14 cellular contexts compared by ENCODE assay signal in genomic region chr10:17607060-17607459, GRCh38. TPM values are rescaled to one million over a fixed set of nuclear protein-coding genes. Genes with fewer than 3 reads are reported as not detected.
DNase-seq lines count a peak whose midpoint lies in the region; ATAC-seq, FAIRE-seq and TF ChIP-seq lines count a peak whose summit lies in the region.
"Had no signal": no experiment of that assay in that cellular context is flagged by ENCODE, and none has a peak within 500 bp of the region (broad histone marks: within the 10 kb centered on the region; RNA-seq: fewer than 3 reads in every experiment).

No MANE protein-coding gene starts in this region.

- H3K27ac ChIP-seq in BLaER1 (peak overlapping the region; percentile 31; the same call in 1 of the 2 replicates), K562 (ENCODE audit: extremely low read depth, low read depth, low read length) (no peak overlapping the region), esophagus muscularis mucosa (replicated peaks in 1 of 4) (no peak overlapping the region)
- H3K27ac ChIP-seq: A549 had no signal

- H4K20me1 ChIP-seq in BLaER1 (no peaks in the 10 kb centered on the region), Loucy (ENCODE audit: insufficient read depth, low read length, poor library complexity, severe bottlenecking) (no peaks in the 10 kb centered on the region), K562 (replicated peaks; ENCODE audit: control insufficient read depth, insufficient read depth, low read length) (no peaks in the 10 kb centered on the region)

- no peak for TF ChIP-seq RAD21 in K562 (CRISPR knock-in tag; conservative IDR thresholded peaks at IDR 0.05 in 1 of 2, IDR thresholded peaks at IDR 0.05 in 1 of 2)

- TF ChIP-seq EP300 in K562 (IDR thresholded peaks at IDR 0.05; ENCODE audit: low read length), result no peak
- no peak for TF ChIP-seq EP300 in esophagus muscularis mucosa (IDR thresholded peaks at IDR 0.05)

- in situ Hi-C loops in GM13977 (cut with MboI; ENCODE audit: low pct_unique_long_range_greater_than_20kb, low sequenced_read_pairs, unreplicated experiment), result loop anchor here (25.0 kb wide), 2 partner anchors 505 to 630 kb away; no protein-coding TSS in a partner anchor
- in situ Hi-C loops in K562 (cut with MboI), result loop anchor here (5.0 to 25.0 kb wide), 6 partner anchors 135 to 772 kb away; no protein-coding TSS in a partner anchor

- no peaks in the 10 kb centered on the region for H3K36me3 Mint-ChIP-seq in stimulated activated naive B cell treated with anti-CD40 and anti-IgM and Interleukin-4, amounts not matched to agents 10 μg/mL and 1 μg/mL and 100 μg/mL, for 72 hours
- H3K36me3 Mint-ChIP-seq: CD4-positive, alpha-beta memory T cell had no signal

- H3K27ac Mint-ChIP-seq in stimulated activated naive B cell treated with anti-CD40 and anti-IgM and Interleukin-4, amounts not matched to agents 10 μg/mL and 1 μg/mL and 100 μg/mL, for 72 hours, result no peak overlapping the region

- TF ChIP-seq POLR2A in K562 (conservative IDR thresholded peaks at IDR 0.05), result no peak
- TF ChIP-seq POLR2A in esophagus muscularis mucosa (IDR thresholded peaks at IDR 0.05; ENCODE audit: low read depth), result no peak

- H3K4me2 ChIP-seq in BLaER1, result peak overlapping the region; percentile 76
- H3K4me2 ChIP-seq in Loucy (ENCODE audit: low read depth, low read length, poor library complexity, severe bottlenecking), result peak overlapping the region; percentile 21
- no peak overlapping the region for H3K4me2 ChIP-seq in K562 (ENCODE audit: insufficient read depth, low read length)

- H2AFZ ChIP-seq in Loucy (ENCODE audit: low read length) (no peak overlapping the region), K562 (ENCODE audit: low read depth, low read length) (peak overlapping the region; percentile 41; the same call in 1 of the 2 replicates)

- peaks cover 68% of the 10 kb centered on the region for H3K4me1 ChIP-seq in BLaER1
- no peaks in the 10 kb centered on the region for H3K4me1 ChIP-seq in Loucy (ENCODE audit: insufficient read depth, low read length, poor library complexity, severe bottlenecking)
- H3K4me1 ChIP-seq in K562 (replicated peaks in 1 of 2; ENCODE audit: control insufficient read depth in 2 of 2, insufficient read depth in 2 of 2, low read length in 2 of 2), result peaks cover 0 to 2% of the 10 kb centered on the region in 2 experiments; a peak in 2 of 5 replicates
- H3K4me1 ChIP-seq in esophagus muscularis mucosa, result peaks cover 6 to 21% (median 19%) of the 10 kb centered on the region in 4 donors
- H3K4me1 ChIP-seq: A549 had no signal

- WGBS in K562 (ENCODE audit: insufficient coverage, low coverage, missing lambda C conversion rate), result 18% methylated on average over 2 of the region's 2 CpGs
- 49% methylated on average over 2 of the region's 2 CpGs for WGBS in esophagus muscularis mucosa

- H3K4me3 ChIP-seq in BLaER1, result no peak overlapping the region
- no peak overlapping the region for H3K4me3 ChIP-seq in Loucy (ENCODE audit: low read length, poor library complexity, severe bottlenecking)
- no peak overlapping the region for H3K4me3 ChIP-seq in K562
- H3K4me3 ChIP-seq in esophagus muscularis mucosa, result no peak overlapping the region
- H3K4me3 ChIP-seq: A549, MG63 had no signal

- H3K9me3 Mint-ChIP-seq in stimulated activated naive B cell treated with anti-CD40 and anti-IgM and Interleukin-4, amounts not matched to agents 10 μg/mL and 1 μg/mL and 100 μg/mL, for 72 hours, result no peaks in the 10 kb centered on the region
- H3K9me3 Mint-ChIP-seq: CD4-positive, alpha-beta memory T cell had no signal

- ATAC-seq in K562, result peak; percentile 77
- no peak for ATAC-seq in stimulated activated naive B cell treated with anti-CD40 and anti-IgM and Interleukin-4, amounts not matched to agents 10 μg/mL and 1 μg/mL and 100 μg/mL, for 72 hours (replicated peaks)

- no peaks in the 10 kb centered on the region for H3K9me1 ChIP-seq in K562 (ENCODE audit: control insufficient read depth, insufficient read depth, low read length)

- intact Hi-C loops in K562 (cut with micrococcal nuclease), result loop anchor here (1.0 to 10.0 kb wide), 5 partner anchors 135 to 610 kb away; no protein-coding TSS in a partner anchor
- intact Hi-C loops in esophagus muscularis mucosa (cut with DNase I), result loop anchor here (2.0 to 5.0 kb wide), 2 partner anchors 35 to 134 kb away; partner anchors contain the start of gene STAM

- peaks cover 0 to 1% of the 10 kb centered on the region in 2 donors for H3K4me1 Mint-ChIP-seq in stimulated activated naive B cell treated with anti-CD40 and anti-IgM and Interleukin-4, amounts not matched to agents 10 μg/mL and 1 μg/mL and 100 μg/mL, for 72 hours

- H3K9me2 ChIP-seq in Loucy (replicated peaks; ENCODE audit: low read depth, low read length), result no peaks in the 10 kb centered on the region

- peaks cover 64% of the 10 kb centered on the region for H3K36me3 ChIP-seq in BLaER1
- H3K36me3 ChIP-seq in Loucy (ENCODE audit: insufficient read depth, low read length), result no peaks in the 10 kb centered on the region
- H3K36me3 ChIP-seq in K562 (ENCODE audit: control insufficient read depth, insufficient read depth, low read length), result no peaks in the 10 kb centered on the region
- peaks cover 0 to 14% (median under 1%) of the 10 kb centered on the region in 4 donors for H3K36me3 ChIP-seq in esophagus muscularis mucosa

- TF ChIP-seq CTCF in GM13977 (IDR thresholded peaks at IDR 0.05; ENCODE audit: extremely low read depth, insufficient read depth, missing control alignments), result peak; percentile 6
- TF ChIP-seq CTCF in Loucy (conservative IDR thresholded peaks at IDR 0.05; ENCODE audit: low read length), result no peak
- TF ChIP-seq CTCF in K562 (IDR thresholded peaks at IDR 0.05 in 2 of 3, conservative IDR thresholded peaks at IDR 0.05 in 1 of 3; ENCODE audit: insufficient read depth in 2 of 3, low read depth in 1 of 3, low read length in 3 of 3), result no peak
- TF ChIP-seq CTCF in esophagus muscularis mucosa (IDR thresholded peaks at IDR 0.05), result no peak

- H3K9me3 ChIP-seq in BLaER1, result no peaks in the 10 kb centered on the region
- no peaks in the 10 kb centered on the region for H3K9me3 ChIP-seq in Loucy (ENCODE audit: insufficient read depth, low read depth, low read length)
- no peaks in the 10 kb centered on the region for H3K9me3 ChIP-seq in K562 (replicated peaks; ENCODE audit: control insufficient read depth, insufficient read depth, low read depth, low read length)
- H3K9me3 ChIP-seq in esophagus muscularis mucosa, result no peaks in the 10 kb centered on the region
- H3K9me3 ChIP-seq: A549, MG63 had no signal

- no TSS peak for BruUV-seq in K562 (replicated peaks; lab: Mats Ljungman, UMichigan)

- CTCF ChIA-PET in K562 (lab: Yijun Ruan, JAX; ENCODE audit: low intra/inter-chr PET ratio), result interaction anchor here (1.2 to 2.1 kb wide), 4 partner anchors 136 to 496 kb away, joined by 5 to 10 read pairs (median 7); no protein-coding TSS in a partner anchor

- no peaks in the 10 kb centered on the region for H3F3A ChIP-seq in Loucy (ENCODE audit: low read depth)

- H3K27me3 ChIP-seq in BLaER1, result no peaks in the 10 kb centered on the region
- H3K27me3 ChIP-seq in Loucy (ENCODE audit: insufficient read depth, low read length, poor library complexity, severe bottlenecking), result no peaks in the 10 kb centered on the region
- no peaks in the 10 kb centered on the region for H3K27me3 ChIP-seq in K562 (ENCODE audit: control insufficient read depth in 2 of 2, insufficient read depth in 2 of 2, low read length in 2 of 2)
- no peaks in the 10 kb centered on the region for H3K27me3 ChIP-seq in esophagus muscularis mucosa
- H3K27me3 ChIP-seq: MG63 had no signal

- no peaks in the 10 kb centered on the region for H3K79me2 ChIP-seq in Loucy (ENCODE audit: insufficient read depth, low read length)
- H3K79me2 ChIP-seq in K562 (ENCODE audit: control insufficient read depth, insufficient read depth, low read length), result no peaks in the 10 kb centered on the region

- no peak overlapping the region for H3K4me3 Mint-ChIP-seq in stimulated activated naive B cell treated with anti-CD40 and anti-IgM and Interleukin-4, amounts not matched to agents 10 μg/mL and 1 μg/mL and 100 μg/mL, for 72 hours
- H3K4me3 Mint-ChIP-seq: CD4-positive, alpha-beta memory T cell had no signal

- POLR2A ChIA-PET in K562 (lab: Yijun Ruan, JAX), result interaction anchor here (0.6 kb wide), 1 partner anchor 391 kb away, joined by 4 read pairs; no protein-coding TSS in a partner anchor

- H3K9ac ChIP-seq in BLaER1 (0 out of 2 replicates have a peak overlapping the region, but pooled peaks have one; percentile 34), Loucy (ENCODE audit: low read depth, low read length, poor library complexity, severe bottlenecking) (no peak overlapping the region), K562 (ENCODE audit: insufficient read depth in 1 of 2, low read depth in 2 of 2, low read length in 2 of 2) (no peak overlapping the region)

- H3K27me3 Mint-ChIP-seq in stimulated activated naive B cell treated with anti-CD40 and anti-IgM and Interleukin-4, amounts not matched to agents 10 μg/mL and 1 μg/mL and 100 μg/mL, for 72 hours, result peaks cover 0 to 6% of the 10 kb centered on the region in 2 donors

- FAIRE-seq in K562 (lab: Jason Lieb, UNC), result no peak

- DNase-seq in GM13977 (ENCODE audit: low spot score), result no peak
- DNase-seq in K562 (ENCODE audit: extremely low read depth in 1 of 4, low spot score in 3 of 4), result no peak
- no peak for DNase-seq in NCI-H510A treated with DMSO at 0.1 percent for 48 hours (lab: John Stamatoyannopoulos, UW)
- DNase-seq in stimulated activated naive B cell treated with anti-CD40 and anti-IgM and Interleukin-4, amounts not matched to agents 10 μg/mL and 1 μg/mL and 100 μg/mL, for 72 hours, result no peak
- DNase-seq in esophagus muscularis mucosa (ENCODE audit: extremely low spot score), result no peak
- DNase-seq: COR-L47, MG63, NCI-H1930, NCI-H2107, NCI-H526 treated with DMSO at 0.1 percent for 48 hours had no signal

RNA-seq across cellular contexts. Expression of gene HACD1, which starts 10.1 kb away (rescaled TPM):
- 2.8 and 4.8 TPM in 2 replicates for total RNA-seq in K562 (2011; cell fraction: chromatin; rRNA removed; ENCODE audit: low replicate concordance)
- 1.3 and 2.0 TPM in 2 replicates for total RNA-seq in K562 (2011; cell fraction: nucleolus; rRNA removed)
- total RNA-seq in K562 (2011; cell fraction: nucleoplasm; rRNA removed), result 3.2 and 4.5 TPM in 2 replicates
- total RNA-seq in K562 (2014; rRNA removed) (2.2 and 2.5 TPM in 2 replicates), K562 (2014; rRNA removed; fragmentation: Illumina TruSeq; extraction: Trizol) (2.0 and 2.4 TPM in 2 replicates), K562 (2015; rRNA removed; fragmentation: Illumina TruSeq; extraction: Trizol) (2.0 and 2.5 TPM in 2 replicates), K562 (2021) (1.1 and 2.4 TPM in 2 replicates), esophagus muscularis mucosa (10 to 100 TPM; 51.9 to 79.9 (median 71.2) TPM)
- polyA plus RNA-seq in K562 (2011; rRNA removed) (2.4 and 4.5 TPM in 2 replicates), K562 (2014; fragmentation: Illumina TruSeq; extraction: Trizol) (1.8 and 1.9 TPM in 2 replicates), K562 (2014; fragmentation: Nextera tagmentation; extraction: Ambion mirVana) (1 to 10 TPM in 1 of 2 experiments, under 1 TPM in 1; 0.99 to 1.0 TPM), K562 (2014; rRNA removed) (4.2 and 4.3 TPM in 2 replicates)
- 1.5 and 1.7 TPM in 2 replicates for polyA plus RNA-seq in K562 (2011; cell fraction: cytosol; rRNA removed)
- polyA plus RNA-seq in K562 (2011; cell fraction: nucleus; rRNA removed), result 2.4 TPM in 2 replicates
- polyA plus RNA-seq in K562 (2012), result 2.3 and 2.6 TPM in 2 replicates
- 1.2 and 2.1 TPM in 2 replicates for polyA minus RNA-seq in K562 (2011; rRNA and poly(A)+ RNA removed)
- polyA minus RNA-seq in K562 (2011; cell fraction: cytosol; rRNA and poly(A)+ RNA removed), result not detected in 2 replicates
- 0.54 and 1.2 TPM in 2 replicates for polyA minus RNA-seq in K562 (2011; cell fraction: nucleus; rRNA and poly(A)+ RNA removed)

RNA-seq across cellular contexts. Expression of gene STAM, which starts 36.9 kb away (rescaled TPM):
- 43.5 and 111 TPM in 2 replicates for total RNA-seq in K562 (2011; cell fraction: chromatin; rRNA removed; ENCODE audit: low replicate concordance)
- 26.8 and 30.9 TPM in 2 replicates for total RNA-seq in K562 (2011; cell fraction: nucleolus; rRNA removed)
- total RNA-seq in K562 (2011; cell fraction: nucleoplasm; rRNA removed), result 39.2 and 43.8 TPM in 2 replicates
- total RNA-seq in K562 (2014; rRNA removed) (13.8 and 19.7 TPM in 2 replicates), K562 (2014; rRNA removed; fragmentation: Illumina TruSeq; extraction: Trizol) (30.9 and 32.5 TPM in 2 replicates), K562 (2015; rRNA removed; fragmentation: Illumina TruSeq; extraction: Trizol) (27.2 and 28.9 TPM in 2 replicates), K562 (2021) (25.1 and 26.7 TPM in 2 replicates), esophagus muscularis mucosa (10 to 100 TPM; 15.6 to 18.8 (median 17.4) TPM)
- polyA plus RNA-seq in K562 (2011; rRNA removed) (26.4 and 30.5 TPM in 2 replicates), K562 (2014; fragmentation: Illumina TruSeq; extraction: Trizol) (28.7 and 33.5 TPM in 2 replicates), K562 (2014; fragmentation: Nextera tagmentation; extraction: Ambion mirVana) (10 to 100 TPM; 21.3 to 25.9 TPM), K562 (2014; rRNA removed) (17.8 and 20.1 TPM in 2 replicates)
- 20.9 and 24.4 TPM in 2 replicates for polyA plus RNA-seq in K562 (2011; cell fraction: cytosol; rRNA removed)
- 26.2 and 37.4 TPM in 2 replicates for polyA plus RNA-seq in K562 (2011; cell fraction: nucleus; rRNA removed)
- polyA plus RNA-seq in K562 (2012), result 14.6 and 16.2 TPM in 2 replicates
- polyA minus RNA-seq in K562 (2011; rRNA and poly(A)+ RNA removed), result 53.1 and 55.6 TPM in 2 replicates
- 14.7 and 16.5 TPM in 2 replicates for polyA minus RNA-seq in K562 (2011; cell fraction: cytosol; rRNA and poly(A)+ RNA removed)
- 43.2 and 79.5 TPM in 2 replicates for polyA minus RNA-seq in K562 (2011; cell fraction: nucleus; rRNA and poly(A)+ RNA removed)

Comparison
In these comparisons a context has a peak if more than half of its experiments do, and no peak if none do; other contexts are left out.
1. RNA of gene HACD1, which starts 10.1 kb away (total RNA-seq): 51.9 to 79.9 TPM in esophagus muscularis mucosa; 1.1 to 4.8 TPM in K562; every median in the first group is over 4 times any median in the second.